In genomic region chr5:172453986-172454354, GRCh38 we compare ENCODE assay signal across 8 cellular contexts. TPM values are rescaled to one million over a fixed set of nuclear protein-coding genes. Genes with fewer than 3 reads are reported as not detected.
DNase-seq lines count a peak whose midpoint lies in the region; ATAC-seq and TF ChIP-seq lines count a peak whose summit lies in the region.

No MANE protein-coding gene starts in this region.

- no peaks in the 10 kb centered on the region for H3K9me3 ChIP-seq in CD4-positive, alpha-beta T cell (ENCODE audit: control insufficient read depth, low read length)
- H3K9me3 ChIP-seq in adrenal gland (replicated peaks in 1 of 3) (no peaks in the 10 kb centered on the region), iPS DF 6.9 (ENCODE audit: control insufficient read depth, insufficient read depth, low read length) (no peaks in the 10 kb centered on the region)

- peak overlapping the region; percentile 83 for H3K4me3 Mint-ChIP-seq in CD4-positive, alpha-beta T cell

- TF ChIP-seq POLR2A in adrenal gland (IDR thresholded peaks at IDR 0.05): no peak

- CTCF ChIA-PET in CD4-positive, alpha-beta T cell (lab: Charles Lee): no interaction called here

- H3K36me3 ChIP-seq in adrenal gland (replicated peaks in 1 of 2) (no peaks in the 10 kb centered on the region), iPS DF 6.9 (ENCODE audit: control insufficient read depth, insufficient read depth, low read length) (no peaks in the 10 kb centered on the region)

- peaks cover 11% of the 10 kb centered on the region for H3K27me3 ChIP-seq in CD4-positive, alpha-beta T cell (ENCODE audit: control insufficient read depth, insufficient read depth, low read length)
- H3K27me3 ChIP-seq in HL-60 (ENCODE audit: insufficient read depth, poor library complexity, severe bottlenecking) (peaks cover 36% of the 10 kb centered on the region), adrenal gland (no peaks in the 10 kb centered on the region), iPS DF 6.9 (ENCODE audit: control insufficient read depth, insufficient read depth, low read length) (no peaks in the 10 kb centered on the region)

- intact Hi-C loops in CD4-positive, alpha-beta T cell (cut with DNase I, micrococcal nuclease): loop anchor here in 1 of 2 experiments (10.0 kb wide), 1 partner anchor 501 kb away; the partner anchor contains the start of gene RPL26L1
- intact Hi-C loops in adrenal gland (cut with DNase I): no loop called here

- no peak overlapping the region for H3K27ac Mint-ChIP-seq in CD4-positive, alpha-beta T cell

- H3K36me3 Mint-ChIP-seq in CD4-positive, alpha-beta T cell (ENCODE audit: low read depth): no peaks in the 10 kb centered on the region

- 0 to 5% (median 1%) methylated on average over 4 to 34 of the region's 34 CpGs for WGBS in adrenal gland, 4 donors
- WGBS in iPS DF 6.9 (ENCODE audit: insufficient coverage, insufficient read length): no CpG with 5 or more reads among the region's 34 CpGs

- peaks cover 24% of the 10 kb centered on the region for H3K27me3 Mint-ChIP-seq in CD4-positive, alpha-beta T cell

- ATAC-seq in CD4-positive, alpha-beta T cell (ENCODE audit: poor library complexity): no peak
- ATAC-seq in GM19452 (IDR thresholded peaks at IDR 0.05; ENCODE audit: unreplicated experiment): no peak

- no peak for DNase-seq in CD4-positive, alpha-beta T cell
- DNase-seq in HL-60 (ENCODE audit: low read depth in 1 of 2, low spot score in 1 of 2): no peak
- peak in 6 of 7 donors; percentile 50 to 80 (median 68) for DNase-seq in adrenal gland
- no peak for DNase-seq in iPS DF 6.9 (ENCODE audit: low read depth, low spot score)
- no peak for DNase-seq in skeletal muscle cell (ENCODE audit: low read depth)
- DNase-seq in T-helper 9 cell: no peak
- no peak for DNase-seq in NCI-H2029 (lab: John Stamatoyannopoulos, UW)

- H3K4me3 ChIP-seq in HL-60 (replicated peaks; ENCODE audit: insufficient read depth, low read length) (peak overlapping the region; percentile 37), adrenal gland (peak overlapping the region; percentile 26 to 96 (median 90)), iPS DF 6.9 (ENCODE audit: low read length) (peak overlapping the region; percentile 98), skeletal muscle cell (ENCODE audit: low read depth, low read length) (peak overlapping the region; percentile 92)

- no peaks in the 10 kb centered on the region for H3K9me3 Mint-ChIP-seq in CD4-positive, alpha-beta T cell

- H3K27ac ChIP-seq in CD4-positive, alpha-beta T cell (ENCODE audit: low read depth, low read length): no peak overlapping the region
- no peak overlapping the region for H3K27ac ChIP-seq in HL-60 (replicated peaks)
- H3K27ac ChIP-seq in adrenal gland: peak overlapping the region; percentile 76 to 97 (median 97)
- H3K27ac ChIP-seq in iPS DF 6.9 (ENCODE audit: low read length): no peak overlapping the region

- H3K4me1 Mint-ChIP-seq in CD4-positive, alpha-beta T cell (ENCODE audit: low read depth): peaks cover 14% of the 10 kb centered on the region

- peaks cover 29 to 52% of the 10 kb centered on the region in 2 donors for H3K4me1 ChIP-seq in adrenal gland (replicated peaks in 1 of 2)
- H3K4me1 ChIP-seq in iPS DF 6.9 (ENCODE audit: control insufficient read depth, insufficient read depth, low read length): peaks cover 9% of the 10 kb centered on the region; the same call in 1 of the 2 replicates

- no peak for TF ChIP-seq CTCF in CD4-positive, alpha-beta T cell (IDR thresholded peaks at IDR 0.05)
- no peak for TF ChIP-seq CTCF in HL-60 (IDR thresholded peaks at IDR 0.05; ENCODE audit: insufficient read depth, low read length)
- TF ChIP-seq CTCF in adrenal gland (IDR thresholded peaks at IDR 0.05): no peak

- POLR2A ChIA-PET in CD4-positive, alpha-beta T cell (lab: Charles Lee): no interaction called here

RNA-seq across cellular contexts. Expression of gene SH3PXD2B, which starts 0.4 kb away (rescaled TPM):
- under 1 TPM; 0.60 to 0.95 TPM for total RNA-seq in CD4-positive, alpha-beta T cell
- 100 to 1,000 TPM in 1 of 8 donors, 10 to 100 TPM in 7; 41.1 to 111 (median 64.7) TPM for total RNA-seq in adrenal gland
- 10 to 100 TPM; 15.2 to 37.9 (median 28.4) TPM for polyA plus RNA-seq in adrenal gland

Comparison
In these comparisons a context has a peak if more than half of its experiments do, and no peak if none do; other contexts are left out.
1. DNase-seq: peak in adrenal gland (6 of 7); none in CD4-positive, alpha-beta T cell (0 of 10), HL-60 (0 of 2), iPS DF 6.9 (single experiment), skeletal muscle cell (single experiment), T-helper 9 cell (single experiment) and NCI-H2029 (single experiment).
2. H3K27ac ChIP-seq: peak in adrenal gland (5 of 5); none in CD4-positive, alpha-beta T cell (single experiment), HL-60 (single experiment) and iPS DF 6.9 (single experiment).
3. H3K4me3 ChIP-seq: peak in every context shown above with its lines; median percentile 98 in iPS DF 6.9; 92 in skeletal muscle cell; 90 in adrenal gland; 37 in HL-60.
4. RNA of gene SH3PXD2B, which starts 0.4 kb away (total RNA-seq): 41.1 to 111 TPM in adrenal gland; 0.60 to 0.95 TPM in CD4-positive, alpha-beta T cell; every median in the first group is over 10 times any median in the second.